Comparison of ENCODE assay signal across 30 cellular contexts in genomic region chr22:35177811-35178210, GRCh38.
A peak's percentile ranks its signal among the peaks of the same experiment; 100 is the strongest.
DNase-seq lines count a peak whose midpoint lies in the region; ATAC-seq and TF ChIP-seq lines count a peak whose summit lies in the region.
"Had no signal": no experiment of that assay in that cellular context is flagged by ENCODE, and none has a peak within 500 bp of the region (broad histone marks: within the 10 kb centered on the region; RNA-seq: fewer than 3 reads in every experiment).

No MANE protein-coding gene starts in this region.

- H3K4me2 ChIP-seq in HCT116 (ENCODE audit: low read length) = no peak overlapping the region
- no peak overlapping the region for H3K4me2 ChIP-seq in neural progenitor cell

- intact Hi-C loops in HCT116 (cut with micrococcal nuclease) = no loop called here

- H4K20me1 ChIP-seq in HCT116 (ENCODE audit: insufficient read depth) (no peaks in the 10 kb centered on the region), neural progenitor cell (ENCODE audit: low read depth) (no peaks in the 10 kb centered on the region)

- TF ChIP-seq CTCF in HCT116 (IDR thresholded peaks at IDR 0.05 in 2 of 3, conservative IDR thresholded peaks at IDR 0.05 in 1 of 3; ENCODE audit: borderline replicate concordance in 1 of 3, insufficient read depth in 1 of 3, low read depth in 2 of 3, low read length in 2 of 3) (peak in 2 of 3 experiments; percentile 30 to 32; a peak in 3 of 6 replicates), neural progenitor cell (IDR thresholded peaks at IDR 0.05) (peak; percentile 40)

- CTCF ChIA-PET in HCT116 (lab: Charles Lee) = interaction anchor here (1.2 kb wide), 1 partner anchor 27 kb away, joined by 4 read pairs; no protein-coding TSS in a partner anchor

- H2AFZ ChIP-seq in HCT116 (ENCODE audit: low read depth, low read length, poor library complexity, severe bottlenecking) (no peak overlapping the region), neural progenitor cell (replicated peaks) (no peak overlapping the region)

- ATAC-seq in HCT116 (peak; percentile 75), HG03039 (IDR thresholded peaks at IDR 0.05; ENCODE audit: unreplicated experiment) (no peak), GM18511 (IDR thresholded peaks at IDR 0.05; ENCODE audit: unreplicated experiment) (no peak)
- ATAC-seq: activated CD4-positive, alpha-beta T cell treated with anti-CD3 and anti-CD28 coated beads for 36 hours; activated CD8-positive, alpha-beta T cell treated with anti-CD3 and anti-CD28 coated beads, Interleukin-2, amount 10 ng/mL, durations not matched to agents 7 days and 5 days; effector memory CD8-positive, alpha-beta T cell; esophagus mucosa; heart right ventricle had no signal

- H3K27ac Mint-ChIP-seq in neural progenitor cell = no peak overlapping the region
- H3K27ac Mint-ChIP-seq: activated CD4-positive, alpha-beta T cell treated with anti-CD3 and anti-CD28 coated beads for 36 hours; activated CD8-positive, alpha-beta T cell treated with anti-CD3 and anti-CD28 coated beads, Interleukin-2, amount 10 ng/mL, durations not matched to agents 7 days and 5 days; activated naive CD8-positive, alpha-beta T cell; effector memory CD8-positive, alpha-beta T cell; memory B cell; stimulated activated naive CD8-positive, alpha-beta T cell treated with anti-CD3 and anti-CD28 coated beads, Interleukin-15, Interleukin-2, amounts not matched to agents 100 ng/mL and 50 ng/mL, for 24 hours had no signal

- H3K27ac ChIP-seq in HCT116 (ENCODE audit: low read depth, low read length) = no peak overlapping the region
- H3K27ac ChIP-seq in neural progenitor cell = no peak overlapping the region
- H3K27ac ChIP-seq: 22Rv1, heart right ventricle, neutrophil, thoracic aorta, vagina had no signal

- H3K4me1 ChIP-seq in HCT116 (ENCODE audit: control insufficient read depth in 1 of 2, insufficient read depth in 2 of 2, low read length in 2 of 2) = no peaks in the 10 kb centered on the region
- no peaks in the 10 kb centered on the region for H3K4me1 ChIP-seq in neural progenitor cell
- H3K4me1 ChIP-seq: heart right ventricle, vagina had no signal

- peaks cover 1% of the 10 kb centered on the region for H3K9me3 Mint-ChIP-seq in neural progenitor cell
- H3K9me3 Mint-ChIP-seq: effector memory CD8-positive, alpha-beta T cell; memory B cell had no signal

- DNase-seq in DMS 273 (lab: John Stamatoyannopoulos, UW; ENCODE audit: unreplicated experiment) = peak; percentile 3
- no peak for DNase-seq in DMS 273 treated with DMSO at 0.1 percent for 48 hours (lab: John Stamatoyannopoulos, UW)
- DNase-seq in HCT116 (ENCODE audit: low read depth, low spot score) = no peak
- DNase-seq in cerebellum (ENCODE audit: low spot score) = peak; percentile 91
- peak; percentile 12 for DNase-seq in neural progenitor cell (ENCODE audit: low spot score)
- DNase-seq in Kasumi-1 (lab: John Stamatoyannopoulos, UW) = no peak
- DNase-seq: activated CD4-positive, alpha-beta T cell treated with anti-CD3 and anti-CD28 coated beads for 36 hours; activated CD8-positive, alpha-beta T cell treated with anti-CD3 and anti-CD28 coated beads, Interleukin-2, amount 10 ng/mL, durations not matched to agents 7 days and 5 days; activated effector memory CD4-positive, alpha-beta T cell treated with Interleukin-2 at 50 U/mL for 16 hours; aorta; Calu3; cortex of kidney; effector memory CD8-positive, alpha-beta T cell; foreskin melanocyte; heart right ventricle; KG1; MM.1S; NCI-H1436 treated with DMSO at 0.1 percent for 48 hours; NCI-H526; T-helper 2 cell had no signal

- POLR2A ChIA-PET in HCT116 (lab: Charles Lee) = no interaction called here

- no peaks in the 10 kb centered on the region for H3K27me3 ChIP-seq in HCT116 (ENCODE audit: insufficient read depth, low read length)
- H3K27me3 ChIP-seq in neural progenitor cell = no peaks in the 10 kb centered on the region
- H3K27me3 ChIP-seq: vagina had no signal

- H3K9me3 ChIP-seq in HCT116 (ENCODE audit: control insufficient read depth in 1 of 2, insufficient read depth in 1 of 2, low read depth in 1 of 2, low read length in 2 of 2) = no peaks in the 10 kb centered on the region
- no peaks in the 10 kb centered on the region for H3K9me3 ChIP-seq in neural progenitor cell (ENCODE audit: low read depth)
- H3K9me3 ChIP-seq: heart right ventricle, neutrophil, thoracic aorta, vagina had no signal

- RAD21 ChIA-PET in HCT116 (lab: Charles Lee; ENCODE audit: low non-redundant PET in 1 of 2, low total read pairs in 2 of 2, uncharacterized antibody in 2 of 2, unreplicated experiment in 2 of 2) = no interaction called here

- H3K36me3 Mint-ChIP-seq in neural progenitor cell = no peaks in the 10 kb centered on the region
- H3K36me3 Mint-ChIP-seq: memory B cell had no signal

- H3K36me3 ChIP-seq in HCT116 (ENCODE audit: control insufficient read depth in 1 of 2, insufficient read depth in 2 of 2, low read length in 2 of 2) (no peaks in the 10 kb centered on the region), neural progenitor cell (no peaks in the 10 kb centered on the region)
- H3K36me3 ChIP-seq: heart right ventricle, neutrophil, thoracic aorta, vagina had no signal

- H3K4me3 ChIP-seq in HCT116 (replicated peaks in 1 of 2; ENCODE audit: low read depth in 1 of 2, low read length in 2 of 2) = no peak overlapping the region
- no peak overlapping the region for H3K4me3 ChIP-seq in neural progenitor cell
- H3K4me3 ChIP-seq: heart right ventricle, thoracic aorta, vagina had no signal

- H3F3A ChIP-seq in neural progenitor cell (ENCODE audit: low read depth) = no peaks in the 10 kb centered on the region

- H3K9me2 ChIP-seq in HCT116 (ENCODE audit: insufficient read depth) = no peaks in the 10 kb centered on the region

- H3K79me2 ChIP-seq in HCT116 (ENCODE audit: insufficient read depth, low read length) (no peaks in the 10 kb centered on the region), neural progenitor cell (ENCODE audit: low read depth) (no peaks in the 10 kb centered on the region)

- H3K9ac ChIP-seq in HCT116 (ENCODE audit: low read length) (no peak overlapping the region), neural progenitor cell (no peak overlapping the region)

- no peak overlapping the region for H3K4me3 Mint-ChIP-seq in neural progenitor cell
- H3K4me3 Mint-ChIP-seq: activated CD4-positive, alpha-beta T cell treated with anti-CD3 and anti-CD28 coated beads for 36 hours; activated CD8-positive, alpha-beta T cell treated with anti-CD3 and anti-CD28 coated beads, Interleukin-2, amount 10 ng/mL, durations not matched to agents 7 days and 5 days; activated naive CD8-positive, alpha-beta T cell; effector memory CD8-positive, alpha-beta T cell; memory B cell; stimulated activated naive CD8-positive, alpha-beta T cell treated with anti-CD3 and anti-CD28 coated beads, Interleukin-15, Interleukin-2, amounts not matched to agents 100 ng/mL and 50 ng/mL, for 24 hours had no signal

- no peak for TF ChIP-seq RAD21 in HCT116 (IDR thresholded peaks at IDR 0.05; ENCODE audit: low read depth)

- H3K27me3 Mint-ChIP-seq in neural progenitor cell (ENCODE audit: insufficient read depth, low read depth) = no peaks in the 10 kb centered on the region

- TF ChIP-seq POLR2A in HCT116 (IDR thresholded peaks at IDR 0.05; ENCODE audit: borderline replicate concordance, extremely low read depth, insufficient read depth, insufficient read length) = no peak

- H3K4me1 Mint-ChIP-seq in neural progenitor cell = no peaks in the 10 kb centered on the region
- H3K4me1 Mint-ChIP-seq: activated CD4-positive, alpha-beta T cell treated with anti-CD3 and anti-CD28 coated beads for 36 hours; memory B cell had no signal

- no TSS peak for BruUV-seq in HCT116 (replicated peaks; lab: Mats Ljungman, UMichigan)

TF ChIP-seq in HCT116, 20 proteins besides CTCF, POLR2A, EP300 and RAD21 (continues in another document):
- TF ChIP-seq EZH2phosphoT487 (IDR thresholded peaks at IDR 0.05; ENCODE audit: borderline replicate concordance) = no peak
- TF ChIP-seq POLR2AphosphoS5 (IDR thresholded peaks at IDR 0.05; ENCODE audit: low read depth, low read length) = no peak
- no peak for TF ChIP-seq EGR1 (IDR thresholded peaks at IDR 0.05; ENCODE audit: low read depth)
- TF ChIP-seq YY1 (IDR thresholded peaks at IDR 0.05; ENCODE audit: extremely low read depth, insufficient replicate concordance, low read depth, low read length) = no peak
- no peak for TF ChIP-seq ELF1 (IDR thresholded peaks at IDR 0.05; ENCODE audit: borderline replicate concordance, low read depth)
- TF ChIP-seq ZFX (IDR thresholded peaks at IDR 0.05) = no peak
- TF ChIP-seq EZH2 (IDR thresholded peaks at IDR 0.05) = no peak
- TF ChIP-seq SP1 (IDR thresholded peaks at IDR 0.05; ENCODE audit: low read depth) = no peak
- no peak for TF ChIP-seq ATF3 (IDR thresholded peaks at IDR 0.05)
- TF ChIP-seq, protein P1, sequence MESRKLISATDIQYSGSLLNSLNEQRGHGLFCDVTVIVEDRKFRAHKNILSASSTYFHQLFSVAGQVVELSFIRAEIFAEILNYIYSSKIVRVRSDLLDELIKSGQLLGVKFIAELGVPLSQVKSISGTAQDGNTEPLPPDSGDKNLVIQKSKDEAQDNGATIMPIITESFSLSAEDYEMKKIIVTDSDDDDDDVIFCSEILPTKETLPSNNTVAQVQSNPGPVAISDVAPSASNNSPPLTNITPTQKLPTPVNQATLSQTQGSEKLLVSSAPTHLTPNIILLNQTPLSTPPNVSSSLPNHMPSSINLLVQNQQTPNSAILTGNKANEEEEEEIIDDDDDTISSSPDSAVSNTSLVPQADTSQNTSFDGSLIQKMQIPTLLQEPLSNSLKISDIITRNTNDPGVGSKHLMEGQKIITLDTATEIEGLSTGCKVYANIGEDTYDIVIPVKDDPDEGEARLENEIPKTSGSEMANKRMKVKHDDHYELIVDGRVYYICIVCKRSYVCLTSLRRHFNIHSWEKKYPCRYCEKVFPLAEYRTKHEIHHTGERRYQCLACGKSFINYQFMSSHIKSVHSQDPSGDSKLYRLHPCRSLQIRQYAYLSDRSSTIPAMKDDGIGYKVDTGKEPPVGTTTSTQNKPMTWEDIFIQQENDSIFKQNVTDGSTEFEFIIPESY (IDR thresholded peaks at IDR 0.05; ENCODE audit: extremely low read depth, insufficient replicate concordance, low read length) = no peak
- no peak for TF ChIP-seq SIN3A (IDR thresholded peaks at IDR 0.05; ENCODE audit: low read depth)
- no peak for TF ChIP-seq JUND (IDR thresholded peaks at IDR 0.05)

Comparison
In these comparisons a context has a peak if more than half of its experiments do, and no peak if none do; other contexts are left out.
1. DNase-seq: peak in DMS 273 (single experiment), cerebellum (single experiment) and neural progenitor cell (single experiment); none in DMS 273 treated with DMSO at 0.1 percent for 48 hours (single experiment), HCT116 (single experiment) and Kasumi-1 (0 of 2).